ENCODE assay signal across 8 cellular contexts in genomic region chr5:177133119-177133844, GRCh38. TPM values are rescaled to one million over a fixed set of nuclear protein-coding genes. Genes with fewer than 3 reads are reported as not detected.
DNase-seq lines count a peak whose midpoint lies in the region; ATAC-seq and TF ChIP-seq lines count a peak whose summit lies in the region.

NSD1 (plus strand) TSS chr5:177133773; CDS start chr5:177135104, 1,331 bp downstream.

- peaks cover 32% of the 10 kb centered on the region for H3K36me3 Mint-ChIP-seq in activated CD4-positive, alpha-beta memory T cell treated with anti-CD3 and anti-CD28 coated beads, Interleukin-2, amount 10 ng/mL, durations not matched to agents 7 days and 5 days (ENCODE audit: low read depth)

- peak within 1 kb of the TSS; percentile 89 for H3K4me3 Mint-ChIP-seq in activated CD4-positive, alpha-beta memory T cell treated with anti-CD3 and anti-CD28 coated beads, Interleukin-2, amount 10 ng/mL, durations not matched to agents 7 days and 5 days

- no peaks in the 10 kb centered on the region for H3K9me3 ChIP-seq in lung (ENCODE audit: control insufficient read depth in 2 of 2, insufficient read depth in 1 of 2, low read length in 1 of 2)

- peak within 1 kb of the TSS; percentile 82 for H3K27ac Mint-ChIP-seq in activated CD4-positive, alpha-beta memory T cell treated with anti-CD3 and anti-CD28 coated beads, Interleukin-2, amount 10 ng/mL, durations not matched to agents 7 days and 5 days

- H3K36me3 ChIP-seq in lung (ENCODE audit: control insufficient read depth in 2 of 2, insufficient read depth in 2 of 2, low read length in 2 of 2): peaks cover 0 to 3% of the 10 kb centered on the region in 2 donors

- no peaks in the 10 kb centered on the region for H3K27me3 ChIP-seq in lung (ENCODE audit: control insufficient read depth, insufficient read depth)

- 1 to 2% methylated on average over 64 to 89 of the region's 89 CpGs for WGBS in lung, 2 donors

- CTCF ChIA-PET in activated CD4-positive, alpha-beta memory T cell treated with anti-CD3 and anti-CD28 coated beads, Interleukin-2, amount 10 ng/mL, durations not matched to agents 7 days and 5 days (lab: Charles Lee): interaction anchor here (1.5 to 2.7 kb wide), 5 partner anchors 15 to 176 kb away, joined by 3 to 16 read pairs (median 8); no protein-coding TSS in a partner anchor

- H3K27me3 Mint-ChIP-seq in activated CD4-positive, alpha-beta memory T cell treated with anti-CD3 and anti-CD28 coated beads, Interleukin-2, amount 10 ng/mL, durations not matched to agents 7 days and 5 days: no peaks in the 10 kb centered on the region

- DNase-seq in NCI-H82 (lab: John Stamatoyannopoulos, UW): peak; percentile 65
- DNase-seq in NCI-H82 treated with DMSO at 0.1 percent for 48 hours (lab: John Stamatoyannopoulos, UW; ENCODE audit: unreplicated experiment): no peak
- DNase-seq in NCI-H2196 treated with DMSO at 0.1 percent for 48 hours (lab: John Stamatoyannopoulos, UW; ENCODE audit: unreplicated experiment): peak; percentile 48
- DNase-seq in activated CD4-positive, alpha-beta memory T cell treated with anti-CD3 and anti-CD28 coated beads, Interleukin-2, amount 10 ng/mL, durations not matched to agents 7 days and 5 days: peak; percentile 93
- DNase-seq in ecto neural progenitor cell (ENCODE audit: low spot score): peak; percentile 95
- DNase-seq in lung (ENCODE audit: low spot score): peak; percentile 90
- DNase-seq in stimulated activated CD4-positive, alpha-beta T cell treated with anti-CD3 and anti-CD28 coated beads, TNF-alpha, amount 100 ng/mL, for 1 hour (ENCODE audit: low read depth in 3 of 3, low spot score in 1 of 3): peak; percentile 73 to 88 (median 84)

- ATAC-seq in HG02938 (IDR thresholded peaks at IDR 0.05; ENCODE audit: unreplicated experiment) (peak; percentile 45), lung (ENCODE audit: insufficient read depth, low FRiP score) (peak; percentile 87)

- POLR2A ChIA-PET in activated CD4-positive, alpha-beta memory T cell treated with anti-CD3 and anti-CD28 coated beads, Interleukin-2, amount 10 ng/mL, durations not matched to agents 7 days and 5 days (lab: Charles Lee): interaction anchor here (0.6 to 3.5 kb wide), 17 partner anchors 7 to 322 kb away, joined by 3 to 23 read pairs (median 5); partner anchors contain the start of genes LMAN2, PRELID1 and RAB24

- H3K4me1 ChIP-seq in lung (ENCODE audit: control insufficient read depth in 2 of 2, insufficient read depth in 2 of 2, low read length in 2 of 2): peaks cover 11 to 13% of the 10 kb centered on the region in 2 donors

- TF ChIP-seq CTCF in lung (IDR thresholded peaks at IDR 0.05; ENCODE audit: control extremely low read depth, extremely low read depth): no peak

- peak within 1 kb of the TSS; percentile 93 for H3K4me3 ChIP-seq in lung

- no peaks in the 10 kb centered on the region for H3K9me3 Mint-ChIP-seq in activated CD4-positive, alpha-beta memory T cell treated with anti-CD3 and anti-CD28 coated beads, Interleukin-2, amount 10 ng/mL, durations not matched to agents 7 days and 5 days

- peak within 1 kb of the TSS; percentile 84 to 96 for H3K27ac ChIP-seq in lung (ENCODE audit: low read depth in 1 of 2, low read length in 1 of 2)

- H3K4me1 Mint-ChIP-seq in activated CD4-positive, alpha-beta memory T cell treated with anti-CD3 and anti-CD28 coated beads, Interleukin-2, amount 10 ng/mL, durations not matched to agents 7 days and 5 days: peaks cover 56% of the 10 kb centered on the region

RNA-seq across cellular contexts. Expression of gene NSD1, which starts in this region (rescaled TPM):
- total RNA-seq in activated CD4-positive, alpha-beta memory T cell treated with anti-CD3 and anti-CD28 coated beads, Interleukin-2, amount 10 ng/mL, durations not matched to agents 7 days and 5 days: 10 to 100 TPM; 79.9 to 90.5 TPM
- total RNA-seq in lung: 10 to 100 TPM; 74.3 to 81.7 TPM
- polyA plus RNA-seq in lung: 10 to 100 TPM in 1 of 2 donors, 1 to 10 TPM in 1; 8.0 to 12.1 TPM
